Comparison of ENCODE assay signal across 2 cellular contexts in genomic region chr16:31005350-31006085, GRCh38.
TF ChIP-seq lines count a peak whose summit lies in the region.

No MANE protein-coding gene starts in this region.

TF ChIP-seq in A549, 52 proteins besides CTCF, POLR2A, EP300 and RAD21:
- TF ChIP-seq ESRRA (IDR thresholded peaks at IDR 0.05; ENCODE audit: borderline replicate concordance, low read length) = no peak
- TF ChIP-seq ZFP36 (IDR thresholded peaks at IDR 0.05; ENCODE audit: borderline replicate concordance, partially characterized antibody) = peak; percentile 5

TF ChIP-seq in HEK293, 187 proteins besides CTCF, POLR2A, EP300 and RAD21:
- TF ChIP-seq ZNF223 (tag by site-specific recombination; IDR thresholded peaks at IDR 0.05) (no peak), ZNF350 (tag by site-specific recombination; IDR thresholded peaks at IDR 0.05) (no peak), PRDM6 (tag by site-specific recombination; IDR thresholded peaks at IDR 0.05) (no peak), ZNF560 (tag by site-specific recombination; IDR thresholded peaks at IDR 0.05; ENCODE audit: borderline replicate concordance) (no peak), ZBTB49 (tag by site-specific recombination; IDR thresholded peaks at IDR 0.05; ENCODE audit: low read depth) (no peak), GLI2 (tag by site-specific recombination; IDR thresholded peaks at IDR 0.05; ENCODE audit: borderline replicate concordance, low read depth) (no peak), ZNF121 (tag by site-specific recombination; IDR thresholded peaks at IDR 0.05) (peak; percentile 82), ZNF362 (tag by site-specific recombination; IDR thresholded peaks at IDR 0.05) (0 out of 2 replicates have a peak, but pooled peaks have one; percentile 19), ZNF768 (tag by site-specific recombination; IDR thresholded peaks at IDR 0.05) (peak; percentile 49; the same call in 1 of the 2 replicates), ZNF600 (tag by site-specific recombination; IDR thresholded peaks at IDR 0.05) (0 out of 2 replicates have a peak, but pooled peaks have one; percentile 3), ZBTB7A (tag by site-specific recombination; IDR thresholded peaks at IDR 0.05; ENCODE audit: low read depth) (no peak), HOXA7 (CRISPR knock-in tag; IDR thresholded peaks at IDR 0.05; ENCODE audit: borderline replicate concordance) (no peak), ZNF391 (tag by site-specific recombination; IDR thresholded peaks at IDR 0.05; ENCODE audit: borderline replicate concordance, low read depth) (no peak), ZNF404 (tag by site-specific recombination; IDR thresholded peaks at IDR 0.05) (no peak), BCL6B (tag by site-specific recombination; IDR thresholded peaks at IDR 0.05) (no peak), ZNF221 (tag by site-specific recombination; IDR thresholded peaks at IDR 0.05; ENCODE audit: borderline replicate concordance) (no peak), EGR2 (tag by site-specific recombination; IDR thresholded peaks at IDR 0.05; ENCODE audit: low read depth) (no peak)
